ENCODE assay signal across 8 cellular contexts in the genomic region with DNA sequence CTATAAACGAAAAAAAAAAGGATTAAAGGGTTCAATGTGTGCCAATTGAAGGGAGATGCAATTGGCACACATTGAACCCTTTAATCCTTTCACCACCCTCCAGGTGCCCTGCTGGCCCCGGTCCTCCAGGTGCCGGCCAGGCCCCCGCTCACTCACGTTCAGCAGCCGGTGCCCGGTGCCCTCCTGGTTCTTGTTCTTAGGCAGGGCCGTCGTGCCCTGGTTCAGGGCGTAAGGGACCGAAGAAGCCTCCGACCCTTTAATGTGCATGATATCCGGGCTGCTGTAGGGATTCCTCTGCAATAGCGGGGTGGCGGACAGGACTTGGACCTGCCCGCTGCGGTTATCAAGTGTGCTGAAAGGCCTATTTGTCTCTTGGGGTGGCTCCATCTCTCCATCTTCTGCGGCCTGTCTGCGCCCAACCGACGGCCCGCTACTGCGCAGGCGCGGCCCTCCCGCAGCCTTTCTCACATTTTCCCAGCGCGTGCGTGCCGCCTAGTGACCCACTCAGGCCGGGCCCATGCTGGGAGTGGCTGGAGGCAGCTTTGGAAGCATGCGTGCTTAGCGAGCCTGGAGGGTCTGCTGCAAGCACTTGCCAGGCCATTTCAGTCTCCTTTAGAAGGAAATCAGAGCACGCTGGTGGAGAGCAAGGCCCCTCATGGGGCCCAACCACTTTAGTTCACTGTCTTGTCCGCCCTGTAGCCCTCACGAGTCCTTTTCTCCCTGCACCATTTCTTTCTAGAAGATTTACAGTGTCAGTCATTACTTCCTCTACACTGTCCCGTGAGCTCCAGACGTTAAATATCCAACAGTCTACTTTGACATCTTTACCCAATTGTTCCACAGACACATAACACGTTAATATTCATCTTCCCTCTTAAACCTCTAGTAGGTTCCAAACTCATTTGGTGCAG. TPM values are rescaled to one million over a fixed set of nuclear protein-coding genes. Genes with fewer than 3 reads are reported as not detected.
DNase-seq lines count a peak whose midpoint lies in the region; TF ChIP-seq lines count a peak whose summit lies in the region.

No MANE protein-coding gene starts in this region.

- no peaks in the 10 kb centered on the region for H4K20me1 ChIP-seq in osteoblast (ENCODE audit: insufficient read depth, low read length)

- H3K4me1 ChIP-seq in osteoblast (ENCODE audit: insufficient read depth, low read length), result peaks cover 26% of the 10 kb centered on the region

- H3K27me3 ChIP-seq in osteoblast (ENCODE audit: insufficient read depth, low read length), result no peaks in the 10 kb centered on the region

- peak in 13 of 14 donors; percentile 2 to 64 (median 37) for DNase-seq in C1 segment of cervical spinal cord (lab: John Stamatoyannopoulos, UW)
- DNase-seq in NCI-H69 (lab: John Stamatoyannopoulos, UW), result peak; percentile 85
- DNase-seq in fibroblast of peridontal ligament (ENCODE audit: extremely low read depth), result peak; percentile 76
- peak; percentile 95 for DNase-seq in osteoblast (ENCODE audit: insufficient read length, low spot score, missing footprints)
- DNase-seq in NCI-H1436 (lab: John Stamatoyannopoulos, UW), result no peak
- no peak for DNase-seq in OCI-M1 (lab: John Stamatoyannopoulos, UW)
- no peak for DNase-seq in stimulated activated naive CD4-positive, alpha-beta T cell treated with Interleukin-2 at 50 U/mL for 16 hours (lab: John Stamatoyannopoulos, UW)
- DNase-seq in CD1c-positive myeloid dendritic cell (ENCODE audit: extremely low spot score), result no peak

- peak overlapping the region; percentile 98 for H2AFZ ChIP-seq in osteoblast (ENCODE audit: low read length)

- H3K79me2 ChIP-seq in osteoblast (ENCODE audit: insufficient read depth, low read length), result no peaks in the 10 kb centered on the region

- H3K4me3 ChIP-seq in osteoblast (ENCODE audit: insufficient read depth, low read length), result peak overlapping the region; percentile 75

- no peaks in the 10 kb centered on the region for H3K9me3 ChIP-seq in osteoblast (ENCODE audit: low read depth, low read length)

- peak overlapping the region; percentile 80 for H3K4me2 ChIP-seq in osteoblast (ENCODE audit: insufficient read depth, low read length)

- peak; percentile 49 for TF ChIP-seq CTCF in osteoblast (IDR thresholded peaks at IDR 0.05; ENCODE audit: extremely low read depth, low read depth, low read length)

- H3K27ac ChIP-seq in osteoblast (ENCODE audit: low read depth, low read length), result peak overlapping the region; percentile 50

- H3K36me3 ChIP-seq in osteoblast (ENCODE audit: insufficient read depth, low read length), result peaks cover 5% of the 10 kb centered on the region

RNA-seq across cellular contexts. Expression of a gene that starts 24.3 kb away (rescaled TPM):
- total RNA-seq in osteoblast, result 43.6 and 49.6 TPM in 2 replicates

Comparison
In these comparisons a context has a peak if more than half of its experiments do, and no peak if none do; other contexts are left out.
1. DNase-seq: peak in C1 segment of cervical spinal cord (13 of 14), NCI-H69 (single experiment), fibroblast of peridontal ligament (single experiment) and osteoblast (single experiment); none in NCI-H1436 (single experiment), OCI-M1 (single experiment), stimulated activated naive CD4-positive, alpha-beta T cell treated with Interleukin-2 at 50 U/mL for 16 hours (single experiment) and CD1c-positive myeloid dendritic cell (single experiment).